In the genomic region with DNA sequence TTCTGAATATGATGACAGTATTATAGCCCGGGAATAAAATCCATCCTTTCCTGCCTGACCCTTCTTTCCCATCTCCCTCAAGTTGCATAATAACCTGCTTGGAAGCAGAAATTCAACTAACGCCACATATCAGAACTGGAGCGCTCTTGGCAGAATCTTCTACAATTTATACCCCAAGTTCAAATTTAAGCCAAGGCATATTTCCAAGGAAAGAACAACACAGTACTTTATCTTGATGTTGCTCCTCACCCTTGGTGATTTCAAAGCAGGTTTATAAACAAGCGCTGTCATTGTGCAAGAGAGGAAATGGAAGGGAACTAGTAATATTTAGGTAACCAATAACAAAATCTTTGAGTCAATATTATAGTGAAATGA, we compare ENCODE assay signal across 30 cellular contexts. TPM values are rescaled to one million over a fixed set of nuclear protein-coding genes. Genes with fewer than 3 reads are reported as not detected.
A peak's percentile ranks its signal among the peaks of the same experiment; 100 is the strongest.
DNase-seq lines count a peak whose midpoint lies in the region; ATAC-seq, FAIRE-seq and TF ChIP-seq lines count a peak whose summit lies in the region.
"Had no signal": no experiment of that assay in that cellular context is flagged by ENCODE, and none has a peak within 500 bp of the region (broad histone marks: within the 10 kb centered on the region; RNA-seq: fewer than 3 reads in every experiment).

No MANE protein-coding gene starts in this region.

- POLR2A ChIA-PET in K562 (lab: Yijun Ruan, JAX), result interaction anchor here (1.0 to 1.1 kb wide), 2 partner anchors 11 to 31 kb away, joined by 4 read pairs; no protein-coding TSS in a partner anchor

- H3K79me2 ChIP-seq in GM23248 (ENCODE audit: insufficient read depth), result no peaks in the 10 kb centered on the region
- H3K79me2 ChIP-seq in K562 (ENCODE audit: control insufficient read depth, insufficient read depth, low read length), result no peaks in the 10 kb centered on the region

- intact Hi-C loops in K562 (cut with micrococcal nuclease) (no loop called here), left cardiac atrium (cut with DNase I) (loop anchor here in 1 of 2 donors (10.0 kb wide), 1 partner anchor 173 kb away; no protein-coding TSS in a partner anchor)

- CTCF ChIA-PET in K562 (lab: Yijun Ruan, JAX; ENCODE audit: low intra/inter-chr PET ratio), result no interaction called here

- no peak for TF ChIP-seq POLR2A in K562 (conservative IDR thresholded peaks at IDR 0.05)

- H3K9me2 ChIP-seq in GM23248 (ENCODE audit: insufficient read depth), result no peaks in the 10 kb centered on the region

- DNase-seq in GM23248 (peak; percentile 56), K562 (ENCODE audit: extremely low read depth in 1 of 4, low spot score in 3 of 4) (no peak), left cardiac atrium (no peak), hepatic stellate cell (ENCODE audit: low spot score) (no peak)
- DNase-seq in stimulated activated CD4-positive, alpha-beta T cell treated with anti-CD3 and anti-CD28 coated beads, Interleukin-2, amount 100 ng/mL, for 48 hours, result no peak
- DNase-seq: activated CD8-positive, alpha-beta T cell treated with anti-CD3 and anti-CD28 coated beads, Interleukin-2, amount 10 ng/mL, durations not matched to agents 7 days and 5 days; activated effector memory CD4-positive, alpha-beta T cell treated with anti-CD3 and anti-CD28 coated beads, Interleukin-2, amount 50 U/mL, for 16 hours; activated naive CD8-positive, alpha-beta T cell treated with anti-CD3 and anti-CD28 coated beads for 36 hours; C1 segment of cervical spinal cord; DMS79; GDM1; glutamatergic neuron; KBM-7; kidney; MG63; NCI-H1436 treated with DMSO at 0.1 percent for 48 hours; PC-3; SHP77; small intestine; stimulated activated CD8-positive, alpha-beta memory T cell treated with anti-CD3 and anti-CD28 coated beads, Interleukin-4, amount 100 ng/mL, for 48 hours; stomach had no signal

- H3K27ac ChIP-seq in GM23248, result 0 out of 2 replicates have a peak overlapping the region, but pooled peaks have one; percentile 12
- H3K27ac ChIP-seq in K562 (ENCODE audit: extremely low read depth, low read depth, low read length), result no peak overlapping the region
- peak overlapping the region; percentile 40 for H3K27ac ChIP-seq in skeletal muscle tissue (ENCODE audit: low read depth, low read length)
- H3K27ac ChIP-seq: neutrophil had no signal

- no peak for TF ChIP-seq RAD21 in K562 (CRISPR knock-in tag; conservative IDR thresholded peaks at IDR 0.05 in 1 of 2, IDR thresholded peaks at IDR 0.05 in 1 of 2)

- no peak overlapping the region; the same call in 1 of the 2 replicates for H2AFZ ChIP-seq in GM23248
- no peak overlapping the region for H2AFZ ChIP-seq in K562 (ENCODE audit: low read depth, low read length)

- BruUV-seq in K562 (replicated peaks; lab: Mats Ljungman, UMichigan), result no TSS peak

- TF ChIP-seq EP300 in K562 (IDR thresholded peaks at IDR 0.05; ENCODE audit: low read length), result no peak

- H3K27me3 ChIP-seq in GM23248 (replicated peaks; ENCODE audit: insufficient read depth) (no peaks in the 10 kb centered on the region), K562 (ENCODE audit: control insufficient read depth in 2 of 2, insufficient read depth in 2 of 2, low read length in 2 of 2) (no peaks in the 10 kb centered on the region), skeletal muscle tissue (ENCODE audit: control insufficient read depth in 3 of 3, insufficient read depth in 3 of 3, low read length in 3 of 3) (peaks cover 0 to 2% (median 0%) of the 10 kb centered on the region in 3 donors)
- H3K27me3 ChIP-seq: ascending aorta, stomach, tibial nerve had no signal

- no peak for FAIRE-seq in K562 (lab: Jason Lieb, UNC)
- FAIRE-seq: endometrium, H54, HTR-8/SVneo, kidney, small intestine had no signal

- 11 to 14% methylated on average over 4 of the region's 4 CpGs for WGBS in GM23248 (ENCODE audit: low coverage in 1 of 2, low lambda C conversion rate in 2 of 2, missing lambda C conversion rate in 2 of 2), 2 experiments
- WGBS in K562 (ENCODE audit: insufficient coverage, low coverage, missing lambda C conversion rate), result 72% methylated on average over 4 of the region's 4 CpGs

- in situ Hi-C loops in GM23248 (cut with MboI) (no loop called here), K562 (cut with MboI) (no loop called here)

- peaks cover 11% of the 10 kb centered on the region for H3K4me1 ChIP-seq in GM23248 (ENCODE audit: insufficient read depth)
- peaks cover 8 to 10% of the 10 kb centered on the region in 2 experiments for H3K4me1 ChIP-seq in K562 (replicated peaks in 1 of 2; ENCODE audit: control insufficient read depth in 2 of 2, insufficient read depth in 2 of 2, low read length in 2 of 2)
- no peaks in the 10 kb centered on the region for H3K4me1 ChIP-seq in skeletal muscle tissue (ENCODE audit: control insufficient read depth in 3 of 3, insufficient read depth in 3 of 3, low read length in 3 of 3)
- H3K4me1 ChIP-seq: ascending aorta had no signal

- H3K9me3 ChIP-seq in GM23248 (ENCODE audit: low read depth) (no peaks in the 10 kb centered on the region), K562 (replicated peaks; ENCODE audit: control insufficient read depth, insufficient read depth, low read depth, low read length) (no peaks in the 10 kb centered on the region), skeletal muscle tissue (ENCODE audit: control insufficient read depth in 3 of 3, low read length in 3 of 3) (no peaks in the 10 kb centered on the region)
- H3K9me3 ChIP-seq: neutrophil had no signal

- H3K4me2 ChIP-seq in GM23248 (ENCODE audit: unreplicated experiment) (no peak overlapping the region), K562 (ENCODE audit: insufficient read depth, low read length) (no peak overlapping the region)

- ATAC-seq in K562, result no peak
- peak; percentile 47 to 67 for ATAC-seq in left cardiac atrium
- no peak for ATAC-seq in HG03442 (IDR thresholded peaks at IDR 0.05; ENCODE audit: unreplicated experiment)
- ATAC-seq: activated CD8-positive, alpha-beta T cell treated with anti-CD3 and anti-CD28 coated beads, Interleukin-2, amount 10 ng/mL, durations not matched to agents 7 days and 5 days; PC-3 had no signal

- no peaks in the 10 kb centered on the region for H3K9me1 ChIP-seq in K562 (ENCODE audit: control insufficient read depth, insufficient read depth, low read length)

- H3K9ac ChIP-seq in GM23248 (no peak overlapping the region), K562 (ENCODE audit: insufficient read depth in 1 of 2, low read depth in 2 of 2, low read length in 2 of 2) (no peak overlapping the region), skeletal muscle tissue (ENCODE audit: low read depth in 1 of 3, low read length in 3 of 3) (no peak overlapping the region)

- H3K4me3 ChIP-seq in GM23248, result no peak overlapping the region
- H3K4me3 ChIP-seq in K562, result no peak overlapping the region
- no peak overlapping the region for H3K4me3 ChIP-seq in skeletal muscle tissue (ENCODE audit: low read length in 3 of 3)
- H3K4me3 ChIP-seq: ascending aorta, lung, MG63, stomach, tibial nerve had no signal

- H3F3A ChIP-seq in GM23248 (ENCODE audit: insufficient read depth), result peaks cover 21% of the 10 kb centered on the region

- H3K36me3 ChIP-seq in GM23248 (ENCODE audit: low read depth) (no peaks in the 10 kb centered on the region), K562 (ENCODE audit: control insufficient read depth, insufficient read depth, low read length) (no peaks in the 10 kb centered on the region), skeletal muscle tissue (ENCODE audit: control insufficient read depth in 3 of 3, insufficient read depth in 3 of 3, low read length in 3 of 3) (no peaks in the 10 kb centered on the region)
- H3K36me3 ChIP-seq: ascending aorta, MG63, neutrophil, stomach, tibial nerve had no signal

- H4K20me1 ChIP-seq in GM23248 (ENCODE audit: insufficient read depth) (no peaks in the 10 kb centered on the region), K562 (replicated peaks; ENCODE audit: control insufficient read depth, insufficient read depth, low read length) (no peaks in the 10 kb centered on the region)

- no peak for TF ChIP-seq CTCF in K562 (IDR thresholded peaks at IDR 0.05 in 2 of 3, conservative IDR thresholded peaks at IDR 0.05 in 1 of 3; ENCODE audit: insufficient read depth in 2 of 3, low read depth in 1 of 3, low read length in 3 of 3)

TF ChIP-seq in K562, 482 proteins besides CTCF, POLR2A, EP300 and RAD21 (continues in another document):
- TF ChIP-seq SRSF7 (optimal IDR thresholded peaks at IDR 0.05; ENCODE audit: low read depth, low read length), result no peak
- TF ChIP-seq NELFE (IDR thresholded peaks at IDR 0.05; ENCODE audit: insufficient read depth, insufficient read length), result no peak
- no peak for TF ChIP-seq RBM15 (IDR thresholded peaks at IDR 0.05; ENCODE audit: insufficient read depth, low read length)
- no peak for TF ChIP-seq RCOR1 (IDR thresholded peaks at IDR 0.05; ENCODE audit: borderline replicate concordance in 1 of 2, low read depth in 2 of 2, low read length in 2 of 2)

RNA-seq across cellular contexts. Expression of a gene that starts 38.0 kb away (rescaled TPM):
- total RNA-seq in GM23248 (2014; rRNA removed; shearing (Covaris generic)), result 25.7 and 27.6 TPM in 2 replicates
- polyA plus RNA-seq in GM23248 (2016; fragmentation: Nextera tagmentation; extraction: Ambion mirVana) (14.7 and 15.2 TPM in 2 replicates), K562 (2011; rRNA removed) (25.7 and 25.8 TPM in 2 replicates), K562 (2014; fragmentation: Illumina TruSeq; extraction: Trizol) (21.0 and 21.3 TPM in 2 replicates), K562 (2014; fragmentation: Nextera tagmentation; extraction: Ambion mirVana) (10 to 100 TPM; 17.3 to 26.5 TPM), K562 (2014; rRNA removed) (19.4 and 28.1 TPM in 2 replicates)
- 38.9 and 44.3 TPM in 2 replicates for total RNA-seq in K562 (2011; cell fraction: chromatin; rRNA removed; ENCODE audit: low replicate concordance)
- total RNA-seq in K562 (2011; cell fraction: nucleolus; rRNA removed), result 39.0 and 41.6 TPM in 2 replicates
- total RNA-seq in K562 (2011; cell fraction: nucleoplasm; rRNA removed), result 49.9 and 52.4 TPM in 2 replicates
- total RNA-seq in K562 (2014; rRNA removed) (22.4 and 26.2 TPM in 2 replicates), K562 (2014; rRNA removed; fragmentation: Illumina TruSeq; extraction: Trizol) (22.5 and 24.9 TPM in 2 replicates), K562 (2015; rRNA removed; fragmentation: Illumina TruSeq; extraction: Trizol) (26.2 and 27.1 TPM in 2 replicates), K562 (2021) (29.7 and 33.1 TPM in 2 replicates), left cardiac atrium (100 to 1,000 TPM; 159 to 179 TPM), skeletal muscle tissue (105 TPM)
- polyA plus RNA-seq in K562 (2011; cell fraction: cytosol; rRNA removed), result 14.4 and 19.7 TPM in 2 replicates
- polyA plus RNA-seq in K562 (2011; cell fraction: nucleus; rRNA removed), result 16.7 and 18.7 TPM in 2 replicates
- polyA plus RNA-seq in K562 (2012), result 26.2 and 27.1 TPM in 2 replicates
- 36.8 and 45.4 TPM in 2 replicates for polyA minus RNA-seq in K562 (2011; rRNA and poly(A)+ RNA removed)
- 24.8 and 26.2 TPM in 2 replicates for polyA minus RNA-seq in K562 (2011; cell fraction: cytosol; rRNA and poly(A)+ RNA removed)
- 20.2 and 29.7 TPM in 2 replicates for polyA minus RNA-seq in K562 (2011; cell fraction: nucleus; rRNA and poly(A)+ RNA removed)

Comparison
In these comparisons a context has a peak if more than half of its experiments do, and no peak if none do; other contexts are left out.
1. ATAC-seq: peak in left cardiac atrium (2 of 2); none in K562 (single experiment) and HG03442 (single experiment).